ENCODE assay signal across 19 cellular contexts in the genomic region with DNA sequence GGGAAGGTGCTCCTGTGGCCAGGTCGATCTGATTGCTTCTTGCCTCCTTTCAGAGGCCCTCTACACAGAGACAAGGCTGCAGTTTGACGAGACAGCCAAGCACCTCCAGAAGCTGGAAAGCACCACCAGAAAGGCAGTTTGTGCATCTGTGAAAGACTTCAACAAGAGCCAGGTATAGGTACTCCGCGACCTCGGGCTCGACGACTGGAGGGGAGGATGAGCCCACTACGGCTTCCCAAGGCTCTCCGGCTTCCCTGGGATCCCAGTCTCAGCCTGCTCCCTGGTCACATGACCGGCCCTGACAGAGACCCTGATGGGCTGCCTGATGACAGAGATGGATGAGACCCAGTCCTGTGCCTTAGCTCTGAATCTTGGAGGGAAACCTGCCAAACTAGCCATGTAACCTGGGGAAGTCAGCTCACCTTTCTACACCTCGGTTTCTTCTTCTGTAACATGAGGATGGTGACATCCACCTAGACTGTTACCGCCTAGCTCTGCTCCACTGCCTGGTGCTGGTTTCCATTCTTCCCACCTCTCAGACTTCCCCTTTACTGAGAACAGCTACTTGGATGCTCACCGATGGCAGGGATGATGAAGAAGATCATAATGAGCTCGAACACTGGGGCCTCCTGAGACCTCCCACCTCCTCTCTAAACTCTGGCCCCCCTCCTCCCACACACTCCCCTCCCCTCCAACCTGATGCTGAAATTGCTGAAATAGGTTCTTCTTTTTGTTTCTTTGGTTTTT. TPM values are rescaled to one million over a fixed set of nuclear protein-coding genes. Genes with fewer than 3 reads are reported as not detected.
DNase-seq lines count a peak whose midpoint lies in the region; ATAC-seq, FAIRE-seq and TF ChIP-seq lines count a peak whose summit lies in the region.
"Had no signal": no experiment of that assay in that cellular context is flagged by ENCODE, and none has a peak within 500 bp of the region (broad histone marks: within the 10 kb centered on the region; RNA-seq: fewer than 3 reads in every experiment).

No MANE protein-coding gene starts in this region.

- CTCF ChIA-PET in naive thymus-derived CD4-positive, alpha-beta T cell (lab: Charles Lee), result no interaction called here

- POLR2A ChIA-PET in naive thymus-derived CD4-positive, alpha-beta T cell (lab: Charles Lee), result interaction anchor here (0.6 kb wide), 1 partner anchor 175 kb away, joined by 5 read pairs; no protein-coding TSS in a partner anchor

- H3K4me3 ChIP-seq in bronchial epithelial cell (ENCODE audit: low read depth, low read length) (no peak overlapping the region), pancreas (no peak overlapping the region)
- no peak overlapping the region for H3K4me3 ChIP-seq in naive thymus-derived CD4-positive, alpha-beta T cell (ENCODE audit: low read length)
- H3K4me3 ChIP-seq: BLaER1 treated with 17β-estradiol and CSF1 and Interleukin-3, amounts not matched to agents 10 nM and 100 nM; Peyer's patch had no signal

- no peaks in the 10 kb centered on the region for H3K4me1 ChIP-seq in naive thymus-derived CD4-positive, alpha-beta T cell (ENCODE audit: control insufficient read depth in 2 of 2, insufficient read depth in 2 of 2, low read length in 2 of 2)
- no peaks in the 10 kb centered on the region for H3K4me1 ChIP-seq in pancreas
- H3K4me1 ChIP-seq: Peyer's patch had no signal

- 86 to 88% methylated on average over 14 of the region's 14 CpGs for WGBS in pancreas, 2 donors

- peak; percentile 48 for DNase-seq in activated CD8-positive, alpha-beta memory T cell treated with anti-CD3 and anti-CD28 coated beads, Interleukin-2, amount 50 U/mL, for 48 hours
- no peak for DNase-seq in activated CD8-positive, alpha-beta memory T cell treated with anti-CD3 and anti-CD28 coated beads, Interleukin-2, amount 50 U/mL, for 4 hours
- no peak for DNase-seq in bronchial epithelial cell (ENCODE audit: low read depth)
- peak; percentile 77 for DNase-seq in mesenteric fat pad (ENCODE audit: low spot score)
- DNase-seq in naive thymus-derived CD4-positive, alpha-beta T cell, result no peak
- no peak for DNase-seq in natural killer cell
- DNase-seq in pancreas, result no peak
- DNase-seq: DMS 273 treated with DMSO at 0.1 percent for 48 hours, HFFc6, NCI-H1105, NCI-H1694, NCI-H524 had no signal

- peaks cover 0 to 7% (median 0%) of the 10 kb centered on the region in 7 donors for H3K4me1 Mint-ChIP-seq in naive thymus-derived CD4-positive, alpha-beta T cell
- no peaks in the 10 kb centered on the region for H3K4me1 Mint-ChIP-seq in natural killer cell

- H3K36me3 ChIP-seq in bronchial epithelial cell (ENCODE audit: control insufficient read depth, insufficient read depth, low read length), result no peaks in the 10 kb centered on the region
- H3K36me3 ChIP-seq in naive thymus-derived CD4-positive, alpha-beta T cell (ENCODE audit: control insufficient read depth in 2 of 3, insufficient read depth in 3 of 3, low read length in 3 of 3), result no peaks in the 10 kb centered on the region
- no peaks in the 10 kb centered on the region for H3K36me3 ChIP-seq in pancreas
- H3K36me3 ChIP-seq: BLaER1 treated with 17β-estradiol and CSF1 and Interleukin-3, amounts not matched to agents 10 nM and 100 nM; Peyer's patch had no signal

- peaks cover 0 to 30% (median 0%) of the 10 kb centered on the region in 5 donors for H3K36me3 Mint-ChIP-seq in naive thymus-derived CD4-positive, alpha-beta T cell
- no peaks in the 10 kb centered on the region for H3K36me3 Mint-ChIP-seq in natural killer cell

- H3K9me3 ChIP-seq in naive thymus-derived CD4-positive, alpha-beta T cell (ENCODE audit: control insufficient read depth in 2 of 3, low read length in 3 of 3), result no peaks in the 10 kb centered on the region
- no peaks in the 10 kb centered on the region for H3K9me3 ChIP-seq in pancreas
- H3K9me3 ChIP-seq: Peyer's patch had no signal

- peaks cover 0 to 7% (median 0%) of the 10 kb centered on the region in 11 donors for H3K9me3 Mint-ChIP-seq in naive thymus-derived CD4-positive, alpha-beta T cell
- no peaks in the 10 kb centered on the region for H3K9me3 Mint-ChIP-seq in natural killer cell
- H3K9me3 Mint-ChIP-seq: HFFc6 had no signal

- intact Hi-C loops in naive thymus-derived CD4-positive, alpha-beta T cell (cut with micrococcal nuclease), result loop anchor here in 1 of 2 donors (1.0 kb wide), 1 partner anchor 8 kb away; no protein-coding TSS in a partner anchor
- intact Hi-C loops in natural killer cell (cut with micrococcal nuclease) (no loop called here), pancreas (cut with DNase I) (no loop called here)

- no peak overlapping the region for H3K27ac ChIP-seq in naive thymus-derived CD4-positive, alpha-beta T cell (ENCODE audit: low read depth, low read length)
- H3K27ac ChIP-seq in pancreas, result no peak overlapping the region
- H3K27ac ChIP-seq: BLaER1 treated with 17β-estradiol and CSF1 and Interleukin-3, amounts not matched to agents 10 nM and 100 nM; KMS-11; Peyer's patch had no signal

- H3K27me3 ChIP-seq in bronchial epithelial cell (ENCODE audit: control insufficient read depth, insufficient read depth, low read length) (no peaks in the 10 kb centered on the region), pancreas (no peaks in the 10 kb centered on the region)
- no peaks in the 10 kb centered on the region for H3K27me3 ChIP-seq in naive thymus-derived CD4-positive, alpha-beta T cell (ENCODE audit: control insufficient read depth in 2 of 2, insufficient read depth in 2 of 2, low read length in 2 of 2)
- H3K27me3 ChIP-seq: BLaER1 treated with 17β-estradiol and CSF1 and Interleukin-3, amounts not matched to agents 10 nM and 100 nM; Peyer's patch had no signal

- H3K4me3 Mint-ChIP-seq in naive thymus-derived CD4-positive, alpha-beta T cell, result no peak overlapping the region
- no peak overlapping the region for H3K4me3 Mint-ChIP-seq in natural killer cell
- H3K4me3 Mint-ChIP-seq: HFFc6 had no signal

- H3K27ac Mint-ChIP-seq in naive thymus-derived CD4-positive, alpha-beta T cell, result no peak overlapping the region
- H3K27ac Mint-ChIP-seq in natural killer cell, result no peak overlapping the region
- H3K27ac Mint-ChIP-seq: HFFc6 had no signal

- peak; percentile 70 for FAIRE-seq in bronchial epithelial cell (lab: Jason Lieb, UNC)
- no peak for FAIRE-seq in pancreas (lab: Jason Lieb, UNC)
- FAIRE-seq: A204.1, H54 had no signal

- TF ChIP-seq CTCF in bronchial epithelial cell (IDR thresholded peaks at IDR 0.05; ENCODE audit: insufficient read depth, low read length, severe bottlenecking) (no peak), natural killer cell (IDR thresholded peaks at IDR 0.05) (no peak), pancreas (IDR thresholded peaks at IDR 0.05) (no peak)

- ATAC-seq in naive thymus-derived CD4-positive, alpha-beta T cell, result no peak
- ATAC-seq in natural killer cell (no peak), pancreas (no peak)
- ATAC-seq: Right ventricle myocardium inferior had no signal

- no peaks in the 10 kb centered on the region for H3K27me3 Mint-ChIP-seq in naive thymus-derived CD4-positive, alpha-beta T cell
- no peaks in the 10 kb centered on the region for H3K27me3 Mint-ChIP-seq in natural killer cell (ENCODE audit: low read depth in 2 of 2)

RNA-seq across cellular contexts. Expression of a gene that starts 8.9 kb away (rescaled TPM):
- total RNA-seq in bronchial epithelial cell (0.26 TPM in 1 of 2 replicates, not detected in the other), mesenteric fat pad (not detected), natural killer cell (under 1 TPM in 2 of 3 donors, not detected in 1; 0.38 to 0.86 TPM), pancreas (1 to 10 TPM in 1 of 6 donors, under 1 TPM in 4, not detected in 1; 0.12 to 1.7 (median 0.29) TPM)
- 1 to 10 TPM in 2 of 5 experiments, under 1 TPM in 1, not detected in 2; 0.59 to 9.5 (median 1.4) TPM for total RNA-seq in naive thymus-derived CD4-positive, alpha-beta T cell
- not detected for polyA plus RNA-seq in naive thymus-derived CD4-positive, alpha-beta T cell
- polyA plus RNA-seq in pancreas, result under 1 TPM in 1 of 2 donors, not detected in 1; 0.54 TPM

RNA-seq across cellular contexts. Expression of a gene that starts 9.0 kb away (rescaled TPM):
- total RNA-seq in bronchial epithelial cell (not detected in 2 replicates), mesenteric fat pad (not detected), natural killer cell (under 1 TPM in 2 of 3 donors, not detected in 1; 0.07 to 0.09 TPM), pancreas (under 1 TPM in 1 of 6 donors, not detected in 5; 0.06 TPM)
- under 1 TPM in 2 of 5 experiments, not detected in 3; 0.11 to 0.70 TPM for total RNA-seq in naive thymus-derived CD4-positive, alpha-beta T cell
- polyA plus RNA-seq in naive thymus-derived CD4-positive, alpha-beta T cell, result not detected
- not detected for polyA plus RNA-seq in pancreas
- total RNA-seq: Daoy, Peyer's patch, Right ventricle myocardium inferior had no signal

Comparison
In these comparisons a context has a peak if more than half of its experiments do, and no peak if none do; other contexts are left out.
1. DNase-seq: peak in activated CD8-positive, alpha-beta memory T cell treated with anti-CD3 and anti-CD28 coated beads, Interleukin-2, amount 50 U/mL, for 48 hours (single experiment) and mesenteric fat pad (single experiment); none in activated CD8-positive, alpha-beta memory T cell treated with anti-CD3 and anti-CD28 coated beads, Interleukin-2, amount 50 U/mL, for 4 hours (single experiment), bronchial epithelial cell (single experiment), naive thymus-derived CD4-positive, alpha-beta T cell (0 of 9), natural killer cell (single experiment) and pancreas (0 of 6).